Comparison of ENCODE assay signal across 1 cellular context in the genomic region with DNA sequence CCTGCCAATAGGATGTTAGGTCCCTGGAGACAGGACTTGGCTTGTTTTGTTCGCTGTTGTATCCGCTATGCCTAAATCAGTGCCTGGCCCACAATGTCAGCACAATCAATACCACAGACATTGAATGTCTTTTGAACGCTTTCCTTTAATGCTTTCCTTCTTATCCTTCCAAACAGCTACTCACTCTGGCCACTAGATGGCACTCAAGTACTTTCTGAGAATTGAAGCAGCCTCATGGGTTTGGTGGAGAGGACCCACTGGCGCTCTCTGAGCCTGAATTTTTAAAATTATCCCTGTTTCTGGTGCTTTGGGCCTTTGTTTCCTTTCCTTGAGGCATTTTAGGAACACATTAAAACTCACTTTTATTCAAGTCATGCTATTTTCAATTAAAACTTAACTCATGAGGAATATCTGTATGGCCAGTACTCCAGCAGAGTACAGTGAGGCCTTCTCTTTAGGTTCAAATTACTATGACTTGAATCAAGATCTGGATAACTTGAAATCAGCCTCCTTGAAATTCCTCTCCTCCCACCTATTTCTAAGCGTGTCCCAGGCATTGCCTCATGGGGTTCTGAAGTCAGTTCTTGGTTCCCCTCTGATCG.
TF ChIP-seq lines count a peak whose summit lies in the region.

No MANE protein-coding gene starts in this region.

TF ChIP-seq in IMR-90, 13 proteins besides CTCF, POLR2A, EP300 and RAD21 (continued from another document):
- TF ChIP-seq MAZ (IDR thresholded peaks at IDR 0.05; ENCODE audit: borderline replicate concordance, low read depth, low read length) = no peak
- TF ChIP-seq RCOR1 (IDR thresholded peaks at IDR 0.05; ENCODE audit: insufficient replicate concordance, low read length) = no peak
- no peak for TF ChIP-seq MXI1 (IDR thresholded peaks at IDR 0.05; ENCODE audit: borderline replicate concordance, low read depth, low read length)
- TF ChIP-seq BHLHE40 (IDR thresholded peaks at IDR 0.05; ENCODE audit: low read depth, low read length) = no peak
TF ChIP-seq in IMR-90: peak in this region for 1.
